ENCODE assay signal across 22 cellular contexts in the genomic region with DNA sequence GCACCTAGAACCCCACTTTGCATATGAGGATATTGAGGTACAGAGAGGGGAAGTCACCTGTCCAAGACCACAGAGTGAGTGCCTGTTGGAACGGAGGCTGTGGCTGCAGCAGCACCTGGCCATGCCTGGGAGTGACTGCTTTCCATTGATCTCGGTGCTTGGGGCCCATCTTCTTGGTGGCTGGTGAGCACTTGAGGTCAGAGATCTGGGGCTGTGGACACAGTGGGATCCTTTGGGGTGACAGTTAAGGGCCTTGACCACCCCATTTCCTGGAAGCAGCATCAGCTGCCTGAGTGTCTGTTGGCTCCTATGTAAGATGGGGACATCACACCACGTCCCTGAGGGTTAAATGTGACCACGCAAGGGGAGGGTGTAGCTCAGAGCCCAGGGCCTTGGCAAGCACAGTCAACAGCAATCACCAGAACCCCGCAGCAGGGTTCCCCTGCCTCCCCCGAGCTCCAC.
DNase-seq lines count a peak whose midpoint lies in the region; ATAC-seq, FAIRE-seq and TF ChIP-seq lines count a peak whose summit lies in the region.
"Had no signal": no experiment of that assay in that cellular context is flagged by ENCODE, and none has a peak within 500 bp of the region (broad histone marks: within the 10 kb centered on the region; RNA-seq: fewer than 3 reads in every experiment).

No MANE protein-coding gene starts in this region.

- intact Hi-C loops in posterior vena cava (cut with DNase I), result loop anchor here in 1 of 2 donors (5.0 kb wide), 1 partner anchor 857 kb away; no protein-coding TSS in a partner anchor

- FAIRE-seq in GM12891 (lab: Jason Lieb, UNC), result peak; percentile 89
- FAIRE-seq: H1 had no signal

- no peak for TF ChIP-seq POLR2A in GM12891 (IDR thresholded peaks at IDR 0.05; ENCODE audit: low read depth, low read length)

- no peak for DNase-seq in GM12891 (ENCODE audit: insufficient read length, low spot score)
- DNase-seq in MV-4-11 (lab: John Stamatoyannopoulos, UW), result peak; percentile 67
- DNase-seq in ecto neural progenitor cell (ENCODE audit: low spot score), result peak; percentile 20
- peak; percentile 67 for DNase-seq in posterior vena cava (ENCODE audit: low spot score)
- DNase-seq in T-helper 2 cell, result no peak
- DNase-seq: activated gamma-delta T cell treated with Interleukin-2 at 50 U/mL for 16 hours; CD4-positive, alpha-beta T cell; effector CD4-positive, alpha-beta T cell; KG1; left lung; midbrain; NCI-H187 treated with DMSO at 0.1 percent for 48 hours; NCI-H69; SK-N-SH; stimulated activated CD4-positive, alpha-beta T cell treated with anti-CD3 and anti-CD28 coated beads, Interleukin-12 subunit alpha, Interleukin-12 subunit beta, amount 100 ng/mL, for 4 hours; stimulated activated CD4-positive, alpha-beta T cell treated with anti-CD3 and anti-CD28 coated beads, Interleukin-4, amount 100 ng/mL, for 24 hours; stimulated activated naive CD4-positive, alpha-beta T cell treated with Interleukin-2 at 50 U/mL for 16 hours; WERI-Rb-1 had no signal

- no peak for ATAC-seq in GM21737 (IDR thresholded peaks at IDR 0.05; ENCODE audit: unreplicated experiment)
- ATAC-seq in GM19351 (IDR thresholded peaks at IDR 0.05; ENCODE audit: unreplicated experiment), result no peak
- ATAC-seq: body of pancreas, left lung had no signal

TF ChIP-seq in GM12891, 5 proteins besides CTCF, POLR2A, EP300 and RAD21:
- no peak for TF ChIP-seq PAX5 (IDR thresholded peaks at IDR 0.05; ENCODE audit: insufficient read depth, low read length, severe bottlenecking)
- no peak for TF ChIP-seq POLR2AphosphoS5 (IDR thresholded peaks at IDR 0.05; ENCODE audit: low read depth, low read length)
- peak; percentile 35; the same call in 1 of the 2 replicates for TF ChIP-seq SPI1 (IDR thresholded peaks at IDR 0.05; ENCODE audit: low read depth, low read length)
- peak; percentile 50; the same call in 1 of the 2 replicates for TF ChIP-seq POU2F2 (IDR thresholded peaks at IDR 0.05; ENCODE audit: low read depth, low read length)
- TF ChIP-seq TAF1 (IDR thresholded peaks at IDR 0.05; ENCODE audit: low read depth, low read length), result no peak
TF ChIP-seq in GM12891: peak in this region for 2.

Comparison
In these comparisons a context has a peak if more than half of its experiments do, and no peak if none do; other contexts are left out.
1. DNase-seq: peak in MV-4-11 (single experiment), ecto neural progenitor cell (single experiment) and posterior vena cava (single experiment); none in GM12891 (single experiment) and T-helper 2 cell (0 of 5).